In the genomic region with DNA sequence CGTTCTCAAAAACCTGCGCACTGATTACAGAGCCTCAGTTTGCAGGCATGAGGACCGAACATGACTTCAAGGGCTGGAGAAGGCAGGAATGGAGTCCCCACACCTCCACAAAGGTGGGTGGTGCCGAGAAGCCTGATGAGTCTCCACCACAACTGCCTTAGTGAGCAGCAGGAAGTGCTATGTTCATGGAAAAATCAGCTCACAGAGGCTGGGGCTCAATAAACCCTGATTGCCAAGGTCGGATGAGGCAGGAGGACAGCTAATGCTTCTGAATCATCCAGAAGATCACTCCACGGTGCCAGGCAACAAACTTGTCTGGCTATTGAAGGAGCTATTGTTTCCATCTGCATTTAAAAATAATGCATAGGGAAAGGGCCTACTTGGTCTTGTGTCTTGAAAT, we compare ENCODE assay signal across 11 cellular contexts. TPM values are rescaled to one million over a fixed set of nuclear protein-coding genes. Genes with fewer than 3 reads are reported as not detected.
DNase-seq lines count a peak whose midpoint lies in the region; ATAC-seq, FAIRE-seq and TF ChIP-seq lines count a peak whose summit lies in the region.
"Had no signal": no experiment of that assay in that cellular context is flagged by ENCODE, and none has a peak within 500 bp of the region (broad histone marks: within the 10 kb centered on the region; RNA-seq: fewer than 3 reads in every experiment).

No MANE protein-coding gene starts in this region.

- intact Hi-C loops in activated T-helper 1 cell treated with anti-CD3 and anti-CD28 coated beads, Interleukin-12 subunit alpha, Interleukin-12 subunit beta, Interleukin-2, Interleukin-4 antibody, amounts not matched to agents 30 ng/mL and 10 ng/mL and 1 ng/mL, durations not matched to agents 14 hours and 24 hours and 36 hours (cut with micrococcal nuclease) = loop anchor here (2.0 kb wide), 1 partner anchor 24 kb away; no protein-coding TSS in a partner anchor

- no peaks in the 10 kb centered on the region for H3K9me3 Mint-ChIP-seq in activated T-helper 1 cell treated with anti-CD3 and anti-CD28 coated beads, Interleukin-12 subunit alpha, Interleukin-12 subunit beta, Interleukin-2, Interleukin-4 antibody, amounts not matched to agents 30 ng/mL and 10 ng/mL and 1 ng/mL, durations not matched to agents 14 hours and 24 hours and 36 hours
- no peaks in the 10 kb centered on the region for H3K9me3 Mint-ChIP-seq in stimulated activated naive CD8-positive, alpha-beta T cell treated with anti-CD3 and anti-CD28 coated beads, Interleukin-15, Interleukin-2, amounts not matched to agents 100 ng/mL and 50 ng/mL, for 24 hours

- peak; percentile 16 for DNase-seq in activated T-cell treated with anti-CD3 and anti-CD28 coated beads for 24 hours (ENCODE audit: low read depth)
- DNase-seq in activated T-cell treated with anti-CD3 and anti-CD28 coated beads, Interleukin-2, amount 50 U/mL, for 1 hour = no peak
- no peak for DNase-seq in activated T-helper 1 cell treated with anti-CD3 and anti-CD28 coated beads, Interleukin-12 subunit alpha, Interleukin-12 subunit beta, Interleukin-2, Interleukin-4 antibody, amounts not matched to agents 30 ng/mL and 10 ng/mL and 1 ng/mL, durations not matched to agents 14 hours and 24 hours and 36 hours (ENCODE audit: low spot score)
- peak; percentile 16 for DNase-seq in glomerular visceral epithelial cell (ENCODE audit: extremely low spot score)
- DNase-seq in GM12892 (ENCODE audit: insufficient read length) = no peak
- DNase-seq in effector CD4-positive, alpha-beta T cell = no peak
- DNase-seq: BE2C, kidney glomerular epithelial cell, ovary had no signal

- peak overlapping the region; percentile 49 for H3K27ac Mint-ChIP-seq in activated T-helper 1 cell treated with anti-CD3 and anti-CD28 coated beads, Interleukin-12 subunit alpha, Interleukin-12 subunit beta, Interleukin-2, Interleukin-4 antibody, amounts not matched to agents 30 ng/mL and 10 ng/mL and 1 ng/mL, durations not matched to agents 14 hours and 24 hours and 36 hours
- H3K27ac Mint-ChIP-seq in stimulated activated naive CD8-positive, alpha-beta T cell treated with anti-CD3 and anti-CD28 coated beads, Interleukin-15, Interleukin-2, amounts not matched to agents 100 ng/mL and 50 ng/mL, for 24 hours = peak overlapping the region; percentile 72

- no peak for ATAC-seq in HG02973 (IDR thresholded peaks at IDR 0.05; ENCODE audit: unreplicated experiment)

- peaks cover 41% of the 10 kb centered on the region for H3K36me3 Mint-ChIP-seq in activated T-helper 1 cell treated with anti-CD3 and anti-CD28 coated beads, Interleukin-12 subunit alpha, Interleukin-12 subunit beta, Interleukin-2, Interleukin-4 antibody, amounts not matched to agents 30 ng/mL and 10 ng/mL and 1 ng/mL, durations not matched to agents 14 hours and 24 hours and 36 hours (ENCODE audit: low read depth)
- H3K36me3 Mint-ChIP-seq in stimulated activated naive CD8-positive, alpha-beta T cell treated with anti-CD3 and anti-CD28 coated beads, Interleukin-15, Interleukin-2, amounts not matched to agents 100 ng/mL and 50 ng/mL, for 24 hours (ENCODE audit: low read depth) = peaks cover 41% of the 10 kb centered on the region

- H3K4me1 Mint-ChIP-seq in activated T-helper 1 cell treated with anti-CD3 and anti-CD28 coated beads, Interleukin-12 subunit alpha, Interleukin-12 subunit beta, Interleukin-2, Interleukin-4 antibody, amounts not matched to agents 30 ng/mL and 10 ng/mL and 1 ng/mL, durations not matched to agents 14 hours and 24 hours and 36 hours (ENCODE audit: low read depth) = peaks cover 14% of the 10 kb centered on the region
- peaks cover 16% of the 10 kb centered on the region for H3K4me1 Mint-ChIP-seq in stimulated activated naive CD8-positive, alpha-beta T cell treated with anti-CD3 and anti-CD28 coated beads, Interleukin-15, Interleukin-2, amounts not matched to agents 100 ng/mL and 50 ng/mL, for 24 hours (ENCODE audit: low read depth)

- TF ChIP-seq POLR2A in GM12892 (IDR thresholded peaks at IDR 0.05; ENCODE audit: low read depth, low read length) = no peak

- no peak overlapping the region for H3K4me3 Mint-ChIP-seq in activated T-helper 1 cell treated with anti-CD3 and anti-CD28 coated beads, Interleukin-12 subunit alpha, Interleukin-12 subunit beta, Interleukin-2, Interleukin-4 antibody, amounts not matched to agents 30 ng/mL and 10 ng/mL and 1 ng/mL, durations not matched to agents 14 hours and 24 hours and 36 hours
- H3K4me3 Mint-ChIP-seq in stimulated activated naive CD8-positive, alpha-beta T cell treated with anti-CD3 and anti-CD28 coated beads, Interleukin-15, Interleukin-2, amounts not matched to agents 100 ng/mL and 50 ng/mL, for 24 hours = peak overlapping the region; percentile 31

- FAIRE-seq in GM12892 (lab: Jason Lieb, UNC) = no peak

- H3K27me3 Mint-ChIP-seq in activated T-helper 1 cell treated with anti-CD3 and anti-CD28 coated beads, Interleukin-12 subunit alpha, Interleukin-12 subunit beta, Interleukin-2, Interleukin-4 antibody, amounts not matched to agents 30 ng/mL and 10 ng/mL and 1 ng/mL, durations not matched to agents 14 hours and 24 hours and 36 hours (ENCODE audit: insufficient read depth) = no peaks in the 10 kb centered on the region
- H3K27me3 Mint-ChIP-seq in stimulated activated naive CD8-positive, alpha-beta T cell treated with anti-CD3 and anti-CD28 coated beads, Interleukin-15, Interleukin-2, amounts not matched to agents 100 ng/mL and 50 ng/mL, for 24 hours = no peaks in the 10 kb centered on the region

RNA-seq across cellular contexts. Expression of gene APPL2, which starts 31.1 kb away (rescaled TPM):
- total RNA-seq in activated T-helper 1 cell treated with anti-CD3 and anti-CD28 coated beads, Interleukin-12 subunit alpha, Interleukin-12 subunit beta, Interleukin-2, Interleukin-4 antibody, amounts not matched to agents 30 ng/mL and 10 ng/mL and 1 ng/mL, durations not matched to agents 14 hours and 24 hours and 36 hours = 22.9 and 27.8 TPM in 2 replicates
- 6.7 TPM for polyA plus RNA-seq in GM12892 (2012; ENCODE audit: missing spikeins)

Comparison
In these comparisons a context has a peak if more than half of its experiments do, and no peak if none do; other contexts are left out.
1. DNase-seq: peak in activated T-cell treated with anti-CD3 and anti-CD28 coated beads for 24 hours (single experiment) and glomerular visceral epithelial cell (single experiment); none in activated T-cell treated with anti-CD3 and anti-CD28 coated beads, Interleukin-2, amount 50 U/mL, for 1 hour (single experiment), activated T-helper 1 cell treated with anti-CD3 and anti-CD28 coated beads, Interleukin-12 subunit alpha, Interleukin-12 subunit beta, Interleukin-2, Interleukin-4 antibody, amounts not matched to agents 30 ng/mL and 10 ng/mL and 1 ng/mL, durations not matched to agents 14 hours and 24 hours and 36 hours (single experiment), GM12892 (single experiment) and effector CD4-positive, alpha-beta T cell (single experiment).